Comparison of ENCODE assay signal across 14 cellular contexts in the genomic region with DNA sequence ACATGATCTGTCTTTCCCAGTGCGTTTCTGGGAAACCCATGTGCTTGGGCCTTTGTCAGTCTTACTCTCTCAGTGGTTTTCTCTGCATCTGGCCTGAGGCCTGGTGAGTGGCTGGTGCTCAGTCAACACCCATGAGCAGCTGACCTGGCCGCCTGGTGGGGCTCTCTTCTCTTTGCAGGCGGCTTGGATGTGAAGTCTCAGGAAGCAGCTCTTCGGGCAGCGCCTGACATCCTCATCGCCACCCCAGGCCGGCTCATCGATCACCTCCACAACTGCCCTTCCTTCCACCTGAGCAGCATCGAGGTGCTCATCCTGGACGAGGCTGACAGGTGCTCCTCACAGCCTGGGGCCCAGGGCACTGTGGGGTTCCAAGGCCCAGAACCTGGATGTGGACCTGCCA. TPM values are rescaled to one million over a fixed set of nuclear protein-coding genes. Genes with fewer than 3 reads are reported as not detected.
DNase-seq lines count a peak whose midpoint lies in the region; ATAC-seq and TF ChIP-seq lines count a peak whose summit lies in the region.
"Had no signal": no experiment of that assay in that cellular context is flagged by ENCODE, and none has a peak within 500 bp of the region (broad histone marks: within the 10 kb centered on the region; RNA-seq: fewer than 3 reads in every experiment).

No MANE protein-coding gene starts in this region.

- no peaks in the 10 kb centered on the region for H3K4me1 ChIP-seq in upper lobe of right lung
- H3K4me1 ChIP-seq: tibial artery had no signal

- ATAC-seq in activated CD8-positive, alpha-beta T cell treated with anti-CD3 and anti-CD28 coated beads for 36 hours: no peak
- no peak for ATAC-seq in activated CD8-positive, alpha-beta T cell treated with anti-CD3 and anti-CD28 coated beads, Interleukin-2, amount 10 ng/mL, durations not matched to agents 7 days and 5 days
- ATAC-seq in effector memory CD8-positive, alpha-beta T cell (replicated peaks): no peak
- ATAC-seq in upper lobe of right lung (no peak), HG02678 (IDR thresholded peaks at IDR 0.05; ENCODE audit: unreplicated experiment) (no peak), T-cell (replicated peaks in 1 of 4) (no peak)

- H3K4me3 ChIP-seq in upper lobe of right lung: no peak overlapping the region
- H3K4me3 ChIP-seq: smooth muscle cell, tibial artery had no signal

- peak overlapping the region; percentile 34 for H3K27ac Mint-ChIP-seq in activated CD8-positive, alpha-beta T cell treated with anti-CD3 and anti-CD28 coated beads for 36 hours
- H3K27ac Mint-ChIP-seq in activated CD8-positive, alpha-beta T cell treated with anti-CD3 and anti-CD28 coated beads, Interleukin-2, amount 10 ng/mL, durations not matched to agents 7 days and 5 days: no peak overlapping the region
- peak overlapping the region; percentile 35 to 79 for H3K27ac Mint-ChIP-seq in effector memory CD8-positive, alpha-beta T cell
- H3K27ac Mint-ChIP-seq in T-cell: no peak overlapping the region

- no peaks in the 10 kb centered on the region for H3K27me3 Mint-ChIP-seq in activated CD8-positive, alpha-beta T cell treated with anti-CD3 and anti-CD28 coated beads for 36 hours
- H3K27me3 Mint-ChIP-seq in activated CD8-positive, alpha-beta T cell treated with anti-CD3 and anti-CD28 coated beads, Interleukin-2, amount 10 ng/mL, durations not matched to agents 7 days and 5 days (ENCODE audit: low read depth): no peaks in the 10 kb centered on the region
- no peaks in the 10 kb centered on the region for H3K27me3 Mint-ChIP-seq in effector memory CD8-positive, alpha-beta T cell
- H3K27me3 Mint-ChIP-seq in T-cell: no peaks in the 10 kb centered on the region
- H3K27me3 Mint-ChIP-seq: activated naive CD8-positive, alpha-beta T cell treated with anti-CD3 and anti-CD28 coated beads, Interleukin-2, amount 10 ng/mL, durations not matched to agents 7 days and 5 days; IgD-negative memory B cell had no signal

- intact Hi-C loops in activated CD8-positive, alpha-beta T cell treated with anti-CD3 and anti-CD28 coated beads for 36 hours (cut with micrococcal nuclease): no loop called here
- intact Hi-C loops in upper lobe of right lung (cut with DNase I): no loop called here

- peak overlapping the region; percentile 39 for H3K27ac ChIP-seq in upper lobe of right lung
- H3K27ac ChIP-seq: tibial artery, VCaP had no signal

- H3K27me3 ChIP-seq in upper lobe of right lung: no peaks in the 10 kb centered on the region
- H3K27me3 ChIP-seq: tibial artery had no signal

- H3K4me3 Mint-ChIP-seq in activated CD8-positive, alpha-beta T cell treated with anti-CD3 and anti-CD28 coated beads for 36 hours: no peak overlapping the region
- H3K4me3 Mint-ChIP-seq in activated CD8-positive, alpha-beta T cell treated with anti-CD3 and anti-CD28 coated beads, Interleukin-2, amount 10 ng/mL, durations not matched to agents 7 days and 5 days: no peak overlapping the region
- no peak overlapping the region for H3K4me3 Mint-ChIP-seq in effector memory CD8-positive, alpha-beta T cell
- no peak overlapping the region for H3K4me3 Mint-ChIP-seq in T-cell
- H3K4me3 Mint-ChIP-seq: activated naive CD8-positive, alpha-beta T cell treated with anti-CD3 and anti-CD28 coated beads, Interleukin-2, amount 10 ng/mL, durations not matched to agents 7 days and 5 days had no signal

- H3K9me3 Mint-ChIP-seq in activated CD8-positive, alpha-beta T cell treated with anti-CD3 and anti-CD28 coated beads for 36 hours: no peaks in the 10 kb centered on the region
- H3K9me3 Mint-ChIP-seq in activated CD8-positive, alpha-beta T cell treated with anti-CD3 and anti-CD28 coated beads, Interleukin-2, amount 10 ng/mL, durations not matched to agents 7 days and 5 days (ENCODE audit: insufficient read depth): no peaks in the 10 kb centered on the region
- no peaks in the 10 kb centered on the region for H3K9me3 Mint-ChIP-seq in effector memory CD8-positive, alpha-beta T cell
- H3K9me3 Mint-ChIP-seq in T-cell: no peaks in the 10 kb centered on the region
- H3K9me3 Mint-ChIP-seq: activated naive CD8-positive, alpha-beta T cell treated with anti-CD3 and anti-CD28 coated beads, Interleukin-2, amount 10 ng/mL, durations not matched to agents 7 days and 5 days; IgD-negative memory B cell had no signal

- H3K36me3 Mint-ChIP-seq in activated CD8-positive, alpha-beta T cell treated with anti-CD3 and anti-CD28 coated beads for 36 hours (ENCODE audit: low read depth): peaks cover 57% of the 10 kb centered on the region
- H3K36me3 Mint-ChIP-seq in activated CD8-positive, alpha-beta T cell treated with anti-CD3 and anti-CD28 coated beads, Interleukin-2, amount 10 ng/mL, durations not matched to agents 7 days and 5 days (ENCODE audit: low read depth): peaks cover 58% of the 10 kb centered on the region
- peaks cover 93% of the 10 kb centered on the region for H3K36me3 Mint-ChIP-seq in effector memory CD8-positive, alpha-beta T cell (ENCODE audit: insufficient read depth)
- peaks cover 57% of the 10 kb centered on the region for H3K36me3 Mint-ChIP-seq in T-cell

- peaks cover 10% of the 10 kb centered on the region for H3K4me1 Mint-ChIP-seq in activated CD8-positive, alpha-beta T cell treated with anti-CD3 and anti-CD28 coated beads for 36 hours (ENCODE audit: low read depth)
- H3K4me1 Mint-ChIP-seq in activated CD8-positive, alpha-beta T cell treated with anti-CD3 and anti-CD28 coated beads, Interleukin-2, amount 10 ng/mL, durations not matched to agents 7 days and 5 days (ENCODE audit: low read depth): peaks cover 14% of the 10 kb centered on the region
- peaks cover 12% of the 10 kb centered on the region in 2 donors for H3K4me1 Mint-ChIP-seq in effector memory CD8-positive, alpha-beta T cell (ENCODE audit: low read depth in 2 of 2)
- H3K4me1 Mint-ChIP-seq in T-cell: peaks cover 2 to 13% (median 6%) of the 10 kb centered on the region in 3 donors

- TF ChIP-seq CTCF in activated CD8-positive, alpha-beta T cell treated with anti-CD3 and anti-CD28 coated beads for 36 hours (IDR thresholded peaks at IDR 0.05): no peak
- TF ChIP-seq CTCF in upper lobe of right lung (IDR thresholded peaks at IDR 0.05): no peak

- no peaks in the 10 kb centered on the region for H3K9me3 ChIP-seq in upper lobe of right lung
- H3K9me3 ChIP-seq: tibial artery had no signal

- no peak for DNase-seq in activated CD8-positive, alpha-beta T cell treated with anti-CD3 and anti-CD28 coated beads for 36 hours
- no peak for DNase-seq in activated CD8-positive, alpha-beta T cell treated with anti-CD3 and anti-CD28 coated beads, Interleukin-2, amount 10 ng/mL, durations not matched to agents 7 days and 5 days
- DNase-seq in NCI-H69 (lab: John Stamatoyannopoulos, UW) (peak; percentile 33), upper lobe of right lung (no peak), T-cell (no peak)
- DNase-seq in effector memory CD8-positive, alpha-beta T cell: no peak
- DNase-seq in stimulated activated CD4-positive, alpha-beta T cell treated with anti-CD3 and anti-CD28 coated beads, Interleukin-2, amount 100 ng/mL, for 24 hours: no peak
- DNase-seq: activated naive CD8-positive, alpha-beta T cell treated with anti-CD3 and anti-CD28 coated beads, Interleukin-2, amount 10 ng/mL, durations not matched to agents 7 days and 5 days; central memory CD4-positive, alpha-beta T cell had no signal

- POLR2A ChIA-PET in activated CD8-positive, alpha-beta T cell treated with anti-CD3 and anti-CD28 coated beads for 36 hours (lab: Charles Lee): interaction anchor here (0.6 to 1.2 kb wide), 2 partner anchors 13 to 14 kb away, joined by 3 to 4 read pairs; no protein-coding TSS in a partner anchor
- POLR2A ChIA-PET in activated CD8-positive, alpha-beta T cell treated with anti-CD3 and anti-CD28 coated beads, Interleukin-2, amount 10 ng/mL, durations not matched to agents 7 days and 5 days (lab: Charles Lee): no interaction called here
- POLR2A ChIA-PET in T-cell (lab: Charles Lee): interaction anchor here in 1 of 2 donors (0.7 kb wide), 1 partner anchor 409 kb away, joined by 6 read pairs; no protein-coding TSS in a partner anchor

- CTCF ChIA-PET in activated CD8-positive, alpha-beta T cell treated with anti-CD3 and anti-CD28 coated beads for 36 hours (lab: Charles Lee): interaction anchor here (1.7 kb wide), 1 partner anchor 13 kb away, joined by 9 read pairs; no protein-coding TSS in a partner anchor
- CTCF ChIA-PET in activated CD8-positive, alpha-beta T cell treated with anti-CD3 and anti-CD28 coated beads, Interleukin-2, amount 10 ng/mL, durations not matched to agents 7 days and 5 days (lab: Charles Lee): interaction anchor here (4.2 kb wide), 1 partner anchor 13 kb away, joined by 18 read pairs; no protein-coding TSS in a partner anchor
- CTCF ChIA-PET in T-cell (lab: Charles Lee): interaction anchor here in 1 of 2 donors (0.7 to 0.9 kb wide), 2 partner anchors 96 to 610 kb away, joined by 3 to 4 read pairs; no protein-coding TSS in a partner anchor

- peaks cover 96% of the 10 kb centered on the region for H3K36me3 ChIP-seq in upper lobe of right lung

RNA-seq across cellular contexts. Expression of gene DDX27, which starts 10.8 kb away (rescaled TPM):
- total RNA-seq in activated CD8-positive, alpha-beta T cell treated with anti-CD3 and anti-CD28 coated beads for 36 hours: 10 to 100 TPM; 45.2 to 45.9 TPM
- total RNA-seq in activated CD8-positive, alpha-beta T cell treated with anti-CD3 and anti-CD28 coated beads, Interleukin-2, amount 10 ng/mL, durations not matched to agents 7 days and 5 days: 10 to 100 TPM; 38.3 to 38.6 TPM
- total RNA-seq in upper lobe of right lung: 25.9 TPM
- total RNA-seq in T-cell: 10 to 100 TPM; 57.7 to 92.3 (median 59.2) TPM

RNA-seq across cellular contexts. Expression of gene STAU1, which starts 41.9 kb away (rescaled TPM):
- total RNA-seq in activated CD8-positive, alpha-beta T cell treated with anti-CD3 and anti-CD28 coated beads for 36 hours: 10 to 100 TPM; 57.7 to 60.1 TPM
- 10 to 100 TPM; 42.5 to 46.5 TPM for total RNA-seq in activated CD8-positive, alpha-beta T cell treated with anti-CD3 and anti-CD28 coated beads, Interleukin-2, amount 10 ng/mL, durations not matched to agents 7 days and 5 days
- total RNA-seq in upper lobe of right lung (76.0 TPM), T-cell (10 to 100 TPM; 39.3 to 52.8 (median 43.6) TPM)

RNA-seq across cellular contexts. Expression of gene ZNFX1, which starts 47.8 kb away (rescaled TPM):
- total RNA-seq in activated CD8-positive, alpha-beta T cell treated with anti-CD3 and anti-CD28 coated beads for 36 hours: 10 to 100 TPM; 27.4 to 27.7 TPM
- 10 to 100 TPM; 52.7 to 54.2 TPM for total RNA-seq in activated CD8-positive, alpha-beta T cell treated with anti-CD3 and anti-CD28 coated beads, Interleukin-2, amount 10 ng/mL, durations not matched to agents 7 days and 5 days
- total RNA-seq in upper lobe of right lung: 54.4 TPM
- 10 to 100 TPM; 53.8 to 72.2 (median 64.7) TPM for total RNA-seq in T-cell

Comparison
In these comparisons a context has a peak if more than half of its experiments do, and no peak if none do; other contexts are left out.
1. H3K27ac Mint-ChIP-seq: peak in activated CD8-positive, alpha-beta T cell treated with anti-CD3 and anti-CD28 coated beads for 36 hours (single experiment) and effector memory CD8-positive, alpha-beta T cell (2 of 2); none in activated CD8-positive, alpha-beta T cell treated with anti-CD3 and anti-CD28 coated beads, Interleukin-2, amount 10 ng/mL, durations not matched to agents 7 days and 5 days (single experiment) and T-cell (0 of 2).